1 cellular context compared by ENCODE assay signal in genomic region chr2:43192039-43192438, GRCh38.
A peak's percentile ranks its signal among the peaks of the same experiment; 100 is the strongest.
TF ChIP-seq lines count a peak whose summit lies in the region.

No MANE protein-coding gene starts in this region.

TF ChIP-seq in HepG2, 621 proteins besides CTCF, POLR2A, EP300 and RAD21 (continued from another document):
- 0 out of 2 replicates have a peak, but pooled peaks have one; percentile 33 for TF ChIP-seq ZNF263 (CRISPR knock-in tag; IDR thresholded peaks at IDR 0.05)
- TF ChIP-seq NONO (IDR thresholded peaks at IDR 0.05) = no peak
- TF ChIP-seq NONO (CRISPR knock-in tag; conservative IDR thresholded peaks at IDR 0.05) = 0 out of 2 replicates have a peak, but pooled peaks have one; percentile 45
